21 cellular contexts compared by ENCODE assay signal in the genomic region with DNA sequence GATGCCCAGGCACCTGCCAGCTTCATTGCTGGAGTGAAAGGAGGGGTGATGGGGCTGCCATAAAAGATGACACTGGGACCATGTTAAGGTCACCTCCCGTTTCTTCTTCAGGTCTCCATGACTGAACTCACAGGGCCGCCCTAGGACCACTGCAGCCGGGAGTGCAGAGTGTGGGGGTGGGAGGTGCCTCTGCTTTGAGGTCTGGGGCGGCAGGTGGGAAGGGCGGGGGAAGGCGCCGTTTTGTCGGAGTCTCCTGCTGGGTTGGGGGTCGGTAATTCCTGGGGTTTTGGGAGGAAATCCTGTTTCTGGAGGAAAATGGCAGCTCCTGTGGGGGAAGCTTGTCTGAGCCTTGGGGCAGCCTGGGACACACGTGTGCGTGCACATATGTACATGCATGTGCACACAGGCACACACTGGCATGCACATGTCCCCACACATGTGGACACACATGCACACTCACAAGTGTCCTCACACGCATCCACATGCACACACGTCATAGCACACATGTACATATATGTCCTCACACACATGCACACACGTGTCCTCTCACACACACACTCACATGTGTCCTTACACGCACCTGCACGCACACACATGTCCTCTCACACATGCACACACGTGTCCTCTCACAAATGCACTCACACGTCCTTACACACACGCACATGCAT.
DNase-seq lines count a peak whose midpoint lies in the region; ATAC-seq, FAIRE-seq and TF ChIP-seq lines count a peak whose summit lies in the region.
"Had no signal": no experiment of that assay in that cellular context is flagged by ENCODE, and none has a peak within 500 bp of the region (broad histone marks: within the 10 kb centered on the region; RNA-seq: fewer than 3 reads in every experiment).

No MANE protein-coding gene starts in this region.

- H3K14ac ChIP-seq in trophoblast cell (ENCODE audit: low read length), result no peak overlapping the region

- H3K9ac ChIP-seq in HepG2 (ENCODE audit: insufficient read depth, low read depth, low read length) (no peak overlapping the region), trophoblast cell (ENCODE audit: low read length) (no peak overlapping the region)
- H3K9ac ChIP-seq: BLaER1 treated with 17β-estradiol and CSF1 and Interleukin-3, amounts not matched to agents 10 nM and 100 nM had no signal

- H3K9me3 ChIP-seq in HepG2 (ENCODE audit: low read length), result no peaks in the 10 kb centered on the region
- H3K9me3 ChIP-seq in right lobe of liver, result no peaks in the 10 kb centered on the region
- H3K9me3 ChIP-seq in trophoblast cell (ENCODE audit: insufficient read depth, low read depth, low read length), result peaks cover 14% of the 10 kb centered on the region
- peaks cover 0 to 16% (median 0%) of the 10 kb centered on the region in 3 donors for H3K9me3 ChIP-seq in gastroesophageal sphincter

- no peaks in the 10 kb centered on the region for H3K79me2 ChIP-seq in HepG2 (ENCODE audit: insufficient read depth, low read length)
- no peaks in the 10 kb centered on the region for H3K79me2 ChIP-seq in trophoblast cell (ENCODE audit: control insufficient read depth, insufficient read depth, low read length, poor library complexity)

- TF ChIP-seq EP300 in HepG2 (IDR thresholded peaks at IDR 0.05; ENCODE audit: low read depth in 2 of 2, low read length in 2 of 2), result no peak
- no peak for TF ChIP-seq EP300 in HepG2 (CRISPR knock-in tag; IDR thresholded peaks at IDR 0.05; ENCODE audit: borderline replicate concordance)
- TF ChIP-seq EP300 in gastroesophageal sphincter (IDR thresholded peaks at IDR 0.05), result no peak

- H3K36me3 ChIP-seq in HepG2 (replicated peaks in 1 of 2; ENCODE audit: control insufficient read depth in 1 of 2, insufficient read depth in 2 of 2, low read length in 2 of 2) (no peaks in the 10 kb centered on the region), right lobe of liver (no peaks in the 10 kb centered on the region), trophoblast cell (ENCODE audit: control insufficient read depth in 1 of 2, insufficient read depth in 2 of 2, low read length in 2 of 2) (no peaks in the 10 kb centered on the region), gastroesophageal sphincter (no peaks in the 10 kb centered on the region)
- H3K36me3 ChIP-seq: BLaER1 treated with 17β-estradiol and CSF1 and Interleukin-3, amounts not matched to agents 10 nM and 100 nM; SJSA1 had no signal

- no peaks in the 10 kb centered on the region for H3K79me1 ChIP-seq in trophoblast cell (ENCODE audit: low read length)

- H3K18ac ChIP-seq in trophoblast cell (ENCODE audit: low read length), result no peak overlapping the region

- H3K23ac ChIP-seq in trophoblast cell (ENCODE audit: low read length), result no peak overlapping the region

- POLR2A ChIA-PET in HepG2 (lab: Yijun Ruan, JAX), result no interaction called here

- no peak overlapping the region for H2BK5ac ChIP-seq in trophoblast cell (ENCODE audit: low read depth, low read length, poor library complexity)

- WGBS in HepG2 (ENCODE audit: low lambda C conversion rate), result 26% methylated on average over 12 of the region's 19 CpGs
- WGBS in right lobe of liver (ENCODE audit: insufficient coverage, low coverage, low lambda C conversion rate, missing lambda C conversion rate), result 61% methylated on average over 14 of the region's 19 CpGs
- WGBS in trophoblast cell (ENCODE audit: extremely low coverage, insufficient coverage, insufficient read length), result no CpG with 5 or more reads among the region's 19 CpGs
- 87 to 93% methylated on average over 10 of the region's 19 CpGs for WGBS in gastroesophageal sphincter (ENCODE audit: low coverage in 1 of 2), 2 donors

- H3K4me3 ChIP-seq in HepG2 (replicated peaks in 1 of 3; ENCODE audit: insufficient read depth in 1 of 3, low read depth in 2 of 3, low read length in 3 of 3) (no peak overlapping the region), right lobe of liver (no peak overlapping the region), trophoblast cell (ENCODE audit: low read depth, low read length) (peak overlapping the region; percentile 44), gastroesophageal sphincter (no peak overlapping the region)
- H3K4me3 ChIP-seq: BLaER1 treated with 17β-estradiol and CSF1 and Interleukin-3, amounts not matched to agents 10 nM and 100 nM; SJSA1 had no signal

- no peak for FAIRE-seq in HepG2 (lab: Jason Lieb, UNC)
- FAIRE-seq: A204.1, G401.6 had no signal

- no peaks in the 10 kb centered on the region for H4K20me1 ChIP-seq in HepG2 (ENCODE audit: insufficient read depth, low read length)
- H4K20me1 ChIP-seq: BLaER1 treated with 17β-estradiol and CSF1 and Interleukin-3, amounts not matched to agents 10 nM and 100 nM had no signal

- TF ChIP-seq POLR2A in HepG2 (IDR thresholded peaks at IDR 0.05; ENCODE audit: insufficient read depth in 1 of 2, low read depth in 2 of 2, low read length in 2 of 2) (no peak), right lobe of liver (IDR thresholded peaks at IDR 0.05) (no peak), gastroesophageal sphincter (IDR thresholded peaks at IDR 0.05) (no peak)

- CTCF ChIA-PET in HepG2 (lab: Yijun Ruan, JAX; ENCODE audit: low intra/inter-chr PET ratio, low total read pairs), result no interaction called here

- H3K4ac ChIP-seq in trophoblast cell (ENCODE audit: low read depth, low read length), result no peak overlapping the region

- in situ Hi-C loops in HepG2 (cut with HindIII; ENCODE audit: extremely low pct_ligation_motif_present, low pct_unique_long_range_greater_than_20kb), result no loop called here

- H2AK5ac ChIP-seq in trophoblast cell (ENCODE audit: low read length), result no peak overlapping the region

- H4K91ac ChIP-seq in trophoblast cell (ENCODE audit: low read depth, low read length), result no peak overlapping the region

- no TSS peak for BruUV-seq in HepG2 (replicated peaks; lab: Mats Ljungman, UMichigan)

- TF ChIP-seq RAD21 in HepG2 (CRISPR knock-in tag; IDR thresholded peaks at IDR 0.05), result no peak

- H4K8ac ChIP-seq in trophoblast cell (ENCODE audit: low read depth, low read length), result no peak overlapping the region

- ATAC-seq in HepG2 (no peak), right lobe of liver (no peak), gastroesophageal sphincter (no peak)
- ATAC-seq: PC-3 had no signal

- H3K27me3 ChIP-seq in HepG2 (ENCODE audit: control insufficient read depth in 1 of 2, insufficient read depth in 2 of 2, low read length in 2 of 2) (peaks cover 2 to 5% of the 10 kb centered on the region in 2 experiments; a peak in 4 of 5 replicates), right lobe of liver (no peaks in the 10 kb centered on the region), trophoblast cell (ENCODE audit: insufficient read depth, low read length) (no peaks in the 10 kb centered on the region), gastroesophageal sphincter (peaks cover 72% of the 10 kb centered on the region)
- H3K27me3 ChIP-seq: BLaER1 treated with 17β-estradiol and CSF1 and Interleukin-3, amounts not matched to agents 10 nM and 100 nM; SJSA1 had no signal

- TF ChIP-seq CTCF in HepG2 (CRISPR knock-in tag; IDR thresholded peaks at IDR 0.05), result no peak
- TF ChIP-seq CTCF in right lobe of liver (IDR thresholded peaks at IDR 0.05), result no peak
- no peak for TF ChIP-seq CTCF in gastroesophageal sphincter (IDR thresholded peaks at IDR 0.05)

- H3K4me1 ChIP-seq in HepG2 (ENCODE audit: insufficient read depth, low read length), result no peaks in the 10 kb centered on the region
- no peaks in the 10 kb centered on the region for H3K4me1 ChIP-seq in right lobe of liver
- no peaks in the 10 kb centered on the region for H3K4me1 ChIP-seq in trophoblast cell (ENCODE audit: control insufficient read depth in 1 of 2, insufficient read depth in 2 of 2, low read length in 2 of 2)
- no peaks in the 10 kb centered on the region for H3K4me1 ChIP-seq in gastroesophageal sphincter
- H3K4me1 ChIP-seq: SJSA1 had no signal

- H2AFZ ChIP-seq in HepG2 (ENCODE audit: low read length) (no peak overlapping the region), trophoblast cell (ENCODE audit: insufficient read depth, low read length, poor library complexity) (no peak overlapping the region)

- H3K27ac ChIP-seq in HepG2 (ENCODE audit: extremely low read length, insufficient read depth, low read length) (no peak overlapping the region), right lobe of liver (no peak overlapping the region), trophoblast cell (ENCODE audit: low read depth, low read length) (no peak overlapping the region), gastroesophageal sphincter (no peak overlapping the region)
- H3K27ac ChIP-seq: BLaER1 treated with 17β-estradiol and CSF1 and Interleukin-3, amounts not matched to agents 10 nM and 100 nM; HL-60; SJSA1 had no signal

- H4K12ac ChIP-seq in trophoblast cell (ENCODE audit: low read depth, low read length), result no peak overlapping the region

- intact Hi-C loops in HepG2 (cut with micrococcal nuclease; ENCODE audit: unreplicated experiment), result no loop called here
- intact Hi-C loops in right lobe of liver (cut with DNase I), result no loop called here

- no peak overlapping the region for H2BK120ac ChIP-seq in trophoblast cell (ENCODE audit: insufficient read depth, low read length, poor library complexity)

- no peak overlapping the region for H2BK12ac ChIP-seq in trophoblast cell (ENCODE audit: low read length)

- H3K4me2 ChIP-seq in HepG2 (ENCODE audit: low read depth, low read length), result no peak overlapping the region
- H3K4me2 ChIP-seq in trophoblast cell (ENCODE audit: low read length), result no peak overlapping the region
- H3K4me2 ChIP-seq: BLaER1 treated with 17β-estradiol and CSF1 and Interleukin-3, amounts not matched to agents 10 nM and 100 nM had no signal

- DNase-seq in HepG2 (ENCODE audit: low spot score) (no peak), right lobe of liver (no peak), ecto neural progenitor cell (ENCODE audit: low spot score) (peak; percentile 38), trophoblast cell (no peak), DMS 273 treated with DMSO at 0.1 percent for 48 hours (lab: John Stamatoyannopoulos, UW) (no peak)
- DNase-seq in activated CD8-positive, alpha-beta memory T cell treated with anti-CD3 and anti-CD28 coated beads, Interleukin-2, amount 50 U/mL, for 4 hours, result no peak
- DNase-seq: CD4-positive, alpha-beta T cell; GOT3; Karpas-422; NCI-H1092; NCI-H1436; NCI-H187; NCI-H2081 treated with DMSO at 0.1 percent for 48 hours; NCI-H774 had no signal

TF ChIP-seq in HepG2, 621 proteins besides CTCF, POLR2A, EP300 and RAD21 (continues in another document):
- no peak for TF ChIP-seq ZNF749 (CRISPR knock-in tag; IDR thresholded peaks at IDR 0.05; ENCODE audit: borderline replicate concordance)
- TF ChIP-seq PRMT3 (CRISPR knock-in tag; IDR thresholded peaks at IDR 0.05; ENCODE audit: borderline replicate concordance, low read depth), result no peak
- TF ChIP-seq NBN (conservative IDR thresholded peaks at IDR 0.05), result no peak
- TF ChIP-seq CREB1 (IDR thresholded peaks at IDR 0.05), result peak; percentile 43
- TF ChIP-seq CREB1 (CRISPR knock-in tag; IDR thresholded peaks at IDR 0.05), result no peak
